ENCODE assay signal across 9 cellular contexts in the genomic region with DNA sequence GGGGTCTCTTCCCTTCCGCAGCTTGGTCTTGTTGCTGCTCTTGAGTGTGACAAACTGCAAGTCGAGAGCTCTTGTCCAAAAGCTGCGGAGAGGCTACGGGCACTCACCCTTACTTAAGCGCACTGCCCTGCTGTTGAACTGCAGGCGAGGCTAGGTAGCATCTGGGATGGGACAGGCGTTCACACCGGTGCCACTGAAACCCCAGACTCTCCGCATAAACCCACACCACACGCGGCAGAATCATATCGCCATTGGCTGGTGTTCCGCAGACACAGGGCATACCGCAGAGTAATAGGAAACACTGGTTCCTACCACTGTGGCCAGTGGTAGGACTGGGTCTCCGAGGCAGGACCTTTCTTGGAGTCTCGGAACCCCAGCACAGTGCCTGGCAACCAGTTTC. TPM values are rescaled to one million over a fixed set of nuclear protein-coding genes. Genes with fewer than 3 reads are reported as not detected.
DNase-seq lines count a peak whose midpoint lies in the region; ATAC-seq and TF ChIP-seq lines count a peak whose summit lies in the region.
"Had no signal": no experiment of that assay in that cellular context is flagged by ENCODE, and none has a peak within 500 bp of the region (broad histone marks: within the 10 kb centered on the region; RNA-seq: fewer than 3 reads in every experiment).

No MANE protein-coding gene starts in this region.

- peak overlapping the region in 1 of 2 experiments; percentile 53 for H3K23ac ChIP-seq in mesenchymal stem cell (ENCODE audit: low read length in 2 of 2)

- H2AK5ac ChIP-seq in mesenchymal stem cell (ENCODE audit: low read length, severe bottlenecking), result peak overlapping the region; percentile 40

- peaks cover 0 to 61% (median 22%) of the 10 kb centered on the region in 7 donors for H3K27me3 ChIP-seq in heart right ventricle
- no peaks in the 10 kb centered on the region for H3K27me3 ChIP-seq in adipocyte (replicated peaks; ENCODE audit: control insufficient read depth, insufficient read depth, low read length)
- H3K27me3 ChIP-seq in mesenchymal stem cell (ENCODE audit: control insufficient read depth in 1 of 2, insufficient read depth in 1 of 2, low read length in 2 of 2), result peaks cover 22 to 33% of the 10 kb centered on the region in 2 experiments
- H3K27me3 ChIP-seq in tibial artery, result no peaks in the 10 kb centered on the region
- H3K27me3 ChIP-seq: ovary had no signal

- H3K9me3 ChIP-seq in heart right ventricle, result no peaks in the 10 kb centered on the region
- H3K9me3 ChIP-seq in adipocyte (ENCODE audit: control insufficient read depth, low read length), result no peaks in the 10 kb centered on the region
- H3K9me3 ChIP-seq in mesenchymal stem cell (ENCODE audit: control insufficient read depth, low read length), result no peaks in the 10 kb centered on the region
- no peaks in the 10 kb centered on the region for H3K9me3 ChIP-seq in tibial artery
- H3K9me3 ChIP-seq: ovary had no signal

- H2BK120ac ChIP-seq in mesenchymal stem cell (ENCODE audit: low read depth, low read length), result no peak overlapping the region

- no peak overlapping the region for H2AFZ ChIP-seq in mesenchymal stem cell (ENCODE audit: low read depth, low read length)

- TF ChIP-seq CTCF in heart right ventricle (IDR thresholded peaks at IDR 0.05) (no peak), tibial artery (IDR thresholded peaks at IDR 0.05) (no peak)

- H3K4me1 ChIP-seq in heart right ventricle (peaks cover 7 to 38% (median 22%) of the 10 kb centered on the region in 9 donors), adipocyte (ENCODE audit: control insufficient read depth, insufficient read depth, low read length) (peaks cover 6% of the 10 kb centered on the region), mesenchymal stem cell (ENCODE audit: control insufficient read depth, insufficient read depth, low read depth, low read length) (peaks cover 38% of the 10 kb centered on the region), tibial artery (peaks cover 0 to 23% (median 2%) of the 10 kb centered on the region in 4 donors)

- no peaks in the 10 kb centered on the region for H3K79me1 ChIP-seq in mesenchymal stem cell (replicated peaks; ENCODE audit: low read length, poor library complexity, severe bottlenecking)

- no peak for ATAC-seq in heart right ventricle

- WGBS in heart right ventricle, 2 donors, result 74 to 83% methylated on average over 16 of the region's 16 CpGs
- whole genome bisulfite sequencing in mesenchymal stem cell, result 41% methylated on average over 16 of the region's 16 CpGs

- H3K36me3 ChIP-seq in heart right ventricle, result no peaks in the 10 kb centered on the region
- no peaks in the 10 kb centered on the region for H3K36me3 ChIP-seq in adipocyte (ENCODE audit: control insufficient read depth, insufficient read depth, low read length, severe bottlenecking)
- no peaks in the 10 kb centered on the region for H3K36me3 ChIP-seq in mesenchymal stem cell (ENCODE audit: control insufficient read depth in 1 of 2, insufficient read depth in 2 of 2, low read depth in 1 of 2, low read length in 2 of 2)
- H3K36me3 ChIP-seq in tibial artery, result no peaks in the 10 kb centered on the region
- H3K36me3 ChIP-seq: ovary had no signal

- H2BK12ac ChIP-seq in mesenchymal stem cell (ENCODE audit: low read length in 2 of 2), result peak overlapping the region; percentile 87 to 91

- H3K9ac ChIP-seq in adipocyte (ENCODE audit: low read length) (peak overlapping the region; percentile 94), mesenchymal stem cell (ENCODE audit: low read length) (no peak overlapping the region)

- H4K8ac ChIP-seq in mesenchymal stem cell (ENCODE audit: low read length), result peak overlapping the region; percentile 37

- H3K4ac ChIP-seq in mesenchymal stem cell (ENCODE audit: low read depth in 1 of 2, low read length in 2 of 2), result peak overlapping the region in 1 of 2 experiments; percentile 87

- H3K18ac ChIP-seq in mesenchymal stem cell (ENCODE audit: low read depth in 1 of 2, low read length in 2 of 2), result peak overlapping the region in 1 of 2 experiments; percentile 49

- intact Hi-C loops in cardiac septum (cut with DNase I) (loop anchor here (5.0 kb wide), 2 partner anchors 208 to 713 kb away; no protein-coding TSS in a partner anchor), heart right ventricle (cut with DNase I) (loop anchor here in 7 of 10 donors (2.0 to 10.0 kb wide), 10 partner anchors 146 to 716 kb away; no protein-coding TSS in a partner anchor), tibial artery (cut with DNase I; ENCODE audit: low total_unique reads) (loop anchor here (10.0 kb wide), 3 partner anchors 206 to 716 kb away; no protein-coding TSS in a partner anchor)

- H3K4me2 ChIP-seq in mesenchymal stem cell (ENCODE audit: low read length, poor library complexity, severe bottlenecking), result no peak overlapping the region

- no peak overlapping the region for H2BK5ac ChIP-seq in mesenchymal stem cell (ENCODE audit: low read depth, low read length, poor library complexity, severe bottlenecking)

- H3K4me3 ChIP-seq in heart right ventricle, result no peak overlapping the region
- no peak overlapping the region for H3K4me3 ChIP-seq in adipocyte (ENCODE audit: low read length)
- H3K4me3 ChIP-seq in mesenchymal stem cell (ENCODE audit: insufficient read depth in 1 of 2, low read depth in 1 of 2, low read length in 2 of 2), result no peak overlapping the region
- H3K4me3 ChIP-seq in tibial artery, result no peak overlapping the region

- DNase-seq in cardiac septum (ENCODE audit: low spot score) (peak; percentile 75), heart right ventricle (no peak), adipocyte (ENCODE audit: low read depth) (no peak), mesenchymal stem cell (no peak), tibial artery (no peak), islet precursor cell (no peak), OCI-M2 (lab: John Stamatoyannopoulos, UW; ENCODE audit: unreplicated experiment) (no peak), glomerular visceral epithelial cell (ENCODE audit: extremely low spot score) (no peak)

- peak overlapping the region in 1 of 2 experiments; percentile 11 for H3K14ac ChIP-seq in mesenchymal stem cell (ENCODE audit: low read length in 2 of 2)

- H2BK15ac ChIP-seq in mesenchymal stem cell (ENCODE audit: low read depth, poor library complexity, severe bottlenecking), result peak overlapping the region; percentile 23

- H3K27ac ChIP-seq in heart right ventricle, result peak overlapping the region in 2 of 10 donors; percentile 89 to 91
- H3K27ac ChIP-seq in mesenchymal stem cell (ENCODE audit: low read length, poor library complexity, severe bottlenecking), result no peak overlapping the region
- peak overlapping the region; percentile 77 to 95 for H3K27ac ChIP-seq in tibial artery
- H3K27ac ChIP-seq: ovary had no signal

- H4K91ac ChIP-seq in mesenchymal stem cell (ENCODE audit: low read length), result peak overlapping the region; percentile 34

RNA-seq across cellular contexts. Expression of a gene that starts 2.2 kb away (rescaled TPM):
- total RNA-seq in cardiac septum, result 44.6 TPM
- total RNA-seq in heart right ventricle, result 100 to 1,000 TPM in 3 of 10 donors, 10 to 100 TPM in 7; 10.5 to 135 (median 53.5) TPM
- polyA plus RNA-seq in heart right ventricle, result 1 to 10 TPM; 6.0 to 6.2 TPM
- 28.2 TPM for polyA plus RNA-seq in mesenchymal stem cell (2013, experiment 1 of 2)
- 26.0 TPM for polyA plus RNA-seq in mesenchymal stem cell (2013, experiment 2 of 2)
